ENCODE assay signal across 9 cellular contexts in genomic region chr12:100127766-100128508, GRCh38. TPM values are rescaled to one million over a fixed set of nuclear protein-coding genes. Genes with fewer than 3 reads are reported as not detected.
DNase-seq lines count a peak whose midpoint lies in the region; ATAC-seq and TF ChIP-seq lines count a peak whose summit lies in the region.
"Had no signal": no experiment of that assay in that cellular context is flagged by ENCODE, and none has a peak within 500 bp of the region (broad histone marks: within the 10 kb centered on the region; RNA-seq: fewer than 3 reads in every experiment).

No MANE protein-coding gene starts in this region.

- WGBS in psoas muscle, 3 donors: 25 to 40% (median 36%) methylated on average over 1 of the region's 1 CpG

- H3K36me3 ChIP-seq in PC-3 (ENCODE audit: low read depth, low read length) (no peaks in the 10 kb centered on the region), psoas muscle (ENCODE audit: insufficient read depth in 1 of 2, low read depth in 1 of 2) (no peaks in the 10 kb centered on the region)
- H3K36me3 ChIP-seq: upper lobe of left lung had no signal

- H3K79me2 ChIP-seq in PC-3 (ENCODE audit: low read length): peaks cover 83% of the 10 kb centered on the region

- H3K27ac ChIP-seq in PC-3 (ENCODE audit: low read length) (no peak overlapping the region), psoas muscle (peak overlapping the region; percentile 38)

- H3K4me2 ChIP-seq in PC-3 (ENCODE audit: low read length): no peak overlapping the region

- H3K4me1 ChIP-seq in PC-3 (ENCODE audit: insufficient read depth, low read length): peaks cover 6% of the 10 kb centered on the region; the same call in 1 of the 2 replicates
- H3K4me1 ChIP-seq in psoas muscle: peaks cover 38% of the 10 kb centered on the region

- no peaks in the 10 kb centered on the region for H3K9me2 ChIP-seq in PC-3 (replicated peaks; ENCODE audit: low read length)

- POLR2A ChIA-PET in PC-3 (lab: Charles Lee; ENCODE audit: unreplicated experiment): interaction anchor here (0.6 kb wide), 1 partner anchor 11 kb away, joined by 5 read pairs; no protein-coding TSS in a partner anchor

- no peak overlapping the region for H2AFZ ChIP-seq in PC-3 (ENCODE audit: low read length)

- H3K9me3 ChIP-seq in PC-3 (ENCODE audit: low read length) (no peaks in the 10 kb centered on the region), psoas muscle (no peaks in the 10 kb centered on the region)

- intact Hi-C loops in PC-3 (cut with micrococcal nuclease): no loop called here
- intact Hi-C loops in psoas muscle (cut with DNase I): no loop called here

- H4K20me1 ChIP-seq in PC-3 (ENCODE audit: low read length): peaks cover 13% of the 10 kb centered on the region

- no peak overlapping the region for H3K9ac ChIP-seq in PC-3 (ENCODE audit: low read length)

- CTCF ChIA-PET in PC-3 (lab: Charles Lee): interaction anchor here (0.6 kb wide), 1 partner anchor 15 kb away, joined by 3 read pairs; no protein-coding TSS in a partner anchor

- H3K4me3 ChIP-seq in PC-3 (ENCODE audit: low read length) (no peak overlapping the region), psoas muscle (no peak overlapping the region)
- H3K4me3 ChIP-seq: upper lobe of left lung had no signal

- ATAC-seq in PC-3 (no peak), psoas muscle (peak; percentile 61 to 87 (median 84)), GM18861 (IDR thresholded peaks at IDR 0.05; ENCODE audit: unreplicated experiment) (no peak), HG02588 (IDR thresholded peaks at IDR 0.05; ENCODE audit: unreplicated experiment) (no peak)

- DNase-seq in GM04503 (ENCODE audit: low read depth) (peak; percentile 45), PC-3 (peak; percentile 14), fibroblast of gingiva (ENCODE audit: low read depth) (peak; percentile 77), psoas muscle (no peak), NCI-H2196 (lab: John Stamatoyannopoulos, UW; ENCODE audit: unreplicated experiment) (no peak)
- DNase-seq in stimulated activated naive CD4-positive, alpha-beta T cell treated with Interleukin-2 at 50 U/mL for 16 hours (lab: John Stamatoyannopoulos, UW): no peak

- no TSS peak for BruUV-seq in PC-3 (replicated peaks; lab: Mats Ljungman, UMichigan)

- H3F3A ChIP-seq in PC-3 (ENCODE audit: low read length, unreplicated experiment): no peaks in the 10 kb centered on the region

- TF ChIP-seq CTCF in PC-3 (conservative IDR thresholded peaks at IDR 0.05; ENCODE audit: low read depth, low read length) (no peak), psoas muscle (IDR thresholded peaks at IDR 0.05) (no peak)

- no peaks in the 10 kb centered on the region for H3K27me3 ChIP-seq in PC-3 (ENCODE audit: low read length)
- no peaks in the 10 kb centered on the region for H3K27me3 ChIP-seq in psoas muscle (ENCODE audit: insufficient read depth in 3 of 3, low read length in 2 of 3)
- H3K27me3 ChIP-seq: upper lobe of left lung had no signal

RNA-seq across cellular contexts. Expression of gene BLTP3B, which starts 14.7 kb away (rescaled TPM):
- total RNA-seq in PC-3 (2014; rRNA removed) (29.0 and 32.0 TPM in 2 replicates), psoas muscle (10 to 100 TPM; 21.0 to 34.6 (median 26.9) TPM)
- 10 to 100 TPM in 2 of 3 donors, 1 to 10 TPM in 1; 9.3 to 36.8 (median 13.9) TPM for polyA plus RNA-seq in psoas muscle

Comparison
In these comparisons a context has a peak if more than half of its experiments do, and no peak if none do; other contexts are left out.
1. DNase-seq: peak in GM04503 (single experiment), PC-3 (single experiment) and fibroblast of gingiva (single experiment); none in psoas muscle (0 of 2), stimulated activated naive CD4-positive, alpha-beta T cell treated with Interleukin-2 at 50 U/mL for 16 hours (single experiment) and NCI-H2196 (single experiment).
2. ATAC-seq: peak in psoas muscle (4 of 4); none in PC-3 (single experiment), GM18861 (single experiment) and HG02588 (single experiment).